Comparison of ENCODE assay signal across 2 cellular contexts in genomic region chr6:31114540-31114876, GRCh38.
TF ChIP-seq lines count a peak whose summit lies in the region.

PSORS1C1 (plus strand) TSS chr6:31114800; CDS start chr6:31129633, 14,833 bp downstream.

TF ChIP-seq in Ishikawa, 13 proteins besides CTCF, POLR2A, EP300 and RAD21:
- TF ChIP-seq, protein P1, sequence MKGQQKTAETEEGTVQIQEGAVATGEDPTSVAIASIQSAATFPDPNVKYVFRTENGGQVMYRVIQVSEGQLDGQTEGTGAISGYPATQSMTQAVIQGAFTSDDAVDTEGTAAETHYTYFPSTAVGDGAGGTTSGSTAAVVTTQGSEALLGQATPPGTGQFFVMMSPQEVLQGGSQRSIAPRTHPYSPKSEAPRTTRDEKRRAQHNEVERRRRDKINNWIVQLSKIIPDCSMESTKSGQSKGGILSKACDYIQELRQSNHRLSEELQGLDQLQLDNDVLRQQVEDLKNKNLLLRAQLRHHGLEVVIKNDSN (IDR thresholded peaks at IDR 0.05), result no peak
- TF ChIP-seq YY1 (IDR thresholded peaks at IDR 0.05; ENCODE audit: low read depth), result no peak
- TF ChIP-seq FOXM1 (IDR thresholded peaks at IDR 0.05; ENCODE audit: borderline replicate concordance, low read depth), result no peak
- TF ChIP-seq EGR1 (IDR thresholded peaks at IDR 0.05), result no peak
- TF ChIP-seq TAF1 (IDR thresholded peaks at IDR 0.05; ENCODE audit: low read depth), result no peak
- peak; percentile 66 for TF ChIP-seq TEAD4 (IDR thresholded peaks at IDR 0.05)
- TF ChIP-seq, protein P2, sequence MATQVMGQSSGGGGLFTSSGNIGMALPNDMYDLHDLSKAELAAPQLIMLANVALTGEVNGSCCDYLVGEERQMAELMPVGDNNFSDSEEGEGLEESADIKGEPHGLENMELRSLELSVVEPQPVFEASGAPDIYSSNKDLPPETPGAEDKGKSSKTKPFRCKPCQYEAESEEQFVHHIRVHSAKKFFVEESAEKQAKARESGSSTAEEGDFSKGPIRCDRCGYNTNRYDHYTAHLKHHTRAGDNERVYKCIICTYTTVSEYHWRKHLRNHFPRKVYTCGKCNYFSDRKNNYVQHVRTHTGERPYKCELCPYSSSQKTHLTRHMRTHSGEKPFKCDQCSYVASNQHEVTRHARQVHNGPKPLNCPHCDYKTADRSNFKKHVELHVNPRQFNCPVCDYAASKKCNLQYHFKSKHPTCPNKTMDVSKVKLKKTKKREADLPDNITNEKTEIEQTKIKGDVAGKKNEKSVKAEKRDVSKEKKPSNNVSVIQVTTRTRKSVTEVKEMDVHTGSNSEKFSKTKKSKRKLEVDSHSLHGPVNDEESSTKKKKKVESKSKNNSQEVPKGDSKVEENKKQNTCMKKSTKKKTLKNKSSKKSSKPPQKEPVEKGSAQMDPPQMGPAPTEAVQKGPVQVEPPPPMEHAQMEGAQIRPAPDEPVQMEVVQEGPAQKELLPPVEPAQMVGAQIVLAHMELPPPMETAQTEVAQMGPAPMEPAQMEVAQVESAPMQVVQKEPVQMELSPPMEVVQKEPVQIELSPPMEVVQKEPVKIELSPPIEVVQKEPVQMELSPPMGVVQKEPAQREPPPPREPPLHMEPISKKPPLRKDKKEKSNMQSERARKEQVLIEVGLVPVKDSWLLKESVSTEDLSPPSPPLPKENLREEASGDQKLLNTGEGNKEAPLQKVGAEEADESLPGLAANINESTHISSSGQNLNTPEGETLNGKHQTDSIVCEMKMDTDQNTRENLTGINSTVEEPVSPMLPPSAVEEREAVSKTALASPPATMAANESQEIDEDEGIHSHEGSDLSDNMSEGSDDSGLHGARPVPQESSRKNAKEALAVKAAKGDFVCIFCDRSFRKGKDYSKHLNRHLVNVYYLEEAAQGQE (IDR thresholded peaks at IDR 0.05; ENCODE audit: low read depth), result no peak
- peak; percentile 47 for TF ChIP-seq NFIC (IDR thresholded peaks at IDR 0.05)
- no peak; the same call in 1 of the 2 replicates for TF ChIP-seq ZBTB7A (IDR thresholded peaks at IDR 0.05; ENCODE audit: low read depth)
- TF ChIP-seq TCF12 (IDR thresholded peaks at IDR 0.05; ENCODE audit: low read depth), result peak; percentile 45; the same call in 1 of the 2 replicates
- no peak for TF ChIP-seq CREB1 (IDR thresholded peaks at IDR 0.05; ENCODE audit: low read depth)

TF ChIP-seq in H1, 55 proteins besides CTCF, POLR2A, EP300 and RAD21:
- TF ChIP-seq SIX5 (IDR thresholded peaks at IDR 0.05; ENCODE audit: low read depth, low read length) (no peak), HDAC2 (IDR thresholded peaks at IDR 0.05; ENCODE audit: borderline replicate concordance in 1 of 2, low read depth in 2 of 2, low read length in 2 of 2) (no peak), SIRT6 (IDR thresholded peaks at IDR 0.05; ENCODE audit: low read length) (no peak), TEAD4 (IDR thresholded peaks at IDR 0.05; ENCODE audit: low read depth, low read length) (no peak), TCF12 (IDR thresholded peaks at IDR 0.05; ENCODE audit: low read depth, low read length) (no peak), CEBPB (IDR thresholded peaks at IDR 0.05; ENCODE audit: low read depth, low read length) (no peak), SP1 (IDR thresholded peaks at IDR 0.05; ENCODE audit: low read depth, low read length) (no peak)
- TF ChIP-seq, protein P3, sequence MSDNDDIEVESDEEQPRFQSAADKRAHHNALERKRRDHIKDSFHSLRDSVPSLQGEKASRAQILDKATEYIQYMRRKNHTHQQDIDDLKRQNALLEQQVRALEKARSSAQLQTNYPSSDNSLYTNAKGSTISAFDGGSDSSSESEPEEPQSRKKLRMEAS (IDR thresholded peaks at IDR 0.05), result no peak
